8 cellular contexts compared by ENCODE assay signal in genomic region chr5:20972419-20972925, GRCh38.
DNase-seq lines count a peak whose midpoint lies in the region; ATAC-seq and TF ChIP-seq lines count a peak whose summit lies in the region.

No MANE protein-coding gene starts in this region.

- in situ Hi-C loops in GM23248 (cut with MboI) = no loop called here

- TF ChIP-seq POLR2A in Peyer's patch (IDR thresholded peaks at IDR 0.05) (no peak), esophagus squamous epithelium (IDR thresholded peaks at IDR 0.05) (no peak)

- peak in 2 of 3 donors; percentile 17 to 49 for DNase-seq in Peyer's patch
- no peak for DNase-seq in esophagus squamous epithelium (lab: John Stamatoyannopoulos, UW)
- peak in 33 of 56 donors; percentile 1 to 40 (median 12) for DNase-seq in nucleus accumbens (lab: John Stamatoyannopoulos, UW)
- no peak for DNase-seq in GM23248
- DNase-seq in activated CD4-positive, alpha-beta memory T cell treated with anti-CD3 and anti-CD28 coated beads for 36 hours = no peak
- DNase-seq in activated CD4-positive, alpha-beta T cell treated with anti-CD3 and anti-CD28 coated beads, Interleukin-2, amount 50 U/mL, for 4 hours = no peak

- H4K20me1 ChIP-seq in GM23248 (ENCODE audit: insufficient read depth) = no peaks in the 10 kb centered on the region

- H3K4me1 ChIP-seq in Peyer's patch = peaks cover 0 to 4% (median 0%) of the 10 kb centered on the region in 4 donors
- H3K4me1 ChIP-seq in esophagus squamous epithelium = no peaks in the 10 kb centered on the region
- no peaks in the 10 kb centered on the region for H3K4me1 ChIP-seq in GM23248 (ENCODE audit: insufficient read depth)

- H3K4me3 ChIP-seq in Peyer's patch (peak overlapping the region; percentile 8 to 29 (median 12)), esophagus squamous epithelium (peak overlapping the region in 3 of 4 donors; percentile 16 to 59 (median 25)), GM23248 (no peak overlapping the region)

- H3F3A ChIP-seq in GM23248 (ENCODE audit: insufficient read depth) = no peaks in the 10 kb centered on the region

- H3K27me3 Mint-ChIP-seq in activated CD4-positive, alpha-beta memory T cell treated with anti-CD3 and anti-CD28 coated beads for 36 hours = no peaks in the 10 kb centered on the region

- H3K27ac Mint-ChIP-seq in activated CD4-positive, alpha-beta memory T cell treated with anti-CD3 and anti-CD28 coated beads for 36 hours = no peak overlapping the region

- CTCF ChIA-PET in activated CD4-positive, alpha-beta memory T cell treated with anti-CD3 and anti-CD28 coated beads for 36 hours (lab: Charles Lee) = no interaction called here

- ATAC-seq in GM19035 (IDR thresholded peaks at IDR 0.05; ENCODE audit: unreplicated experiment) (peak; percentile 88), HG03439 (IDR thresholded peaks at IDR 0.05; ENCODE audit: unreplicated experiment) (peak; percentile 92)

- intact Hi-C loops in esophagus squamous epithelium (cut with DNase I) = no loop called here
- intact Hi-C loops in activated CD4-positive, alpha-beta memory T cell treated with anti-CD3 and anti-CD28 coated beads for 36 hours (cut with micrococcal nuclease) = no loop called here

- H3K9me3 Mint-ChIP-seq in activated CD4-positive, alpha-beta memory T cell treated with anti-CD3 and anti-CD28 coated beads for 36 hours = peaks cover 5% of the 10 kb centered on the region

- no peak overlapping the region for H3K4me3 Mint-ChIP-seq in activated CD4-positive, alpha-beta memory T cell treated with anti-CD3 and anti-CD28 coated beads for 36 hours

- no peak overlapping the region for H2AFZ ChIP-seq in GM23248

- H3K27ac ChIP-seq in Peyer's patch = peak overlapping the region in 1 of 4 donors; percentile 41
- H3K27ac ChIP-seq in esophagus squamous epithelium = peak overlapping the region in 3 of 4 donors; percentile 8 to 38 (median 26)
- H3K27ac ChIP-seq in GM23248 = no peak overlapping the region

- no peaks in the 10 kb centered on the region for H3K4me1 Mint-ChIP-seq in activated CD4-positive, alpha-beta memory T cell treated with anti-CD3 and anti-CD28 coated beads for 36 hours (ENCODE audit: low read depth)

- no peak overlapping the region for H3K4me2 ChIP-seq in GM23248 (ENCODE audit: unreplicated experiment)

- H3K36me3 ChIP-seq in Peyer's patch (no peaks in the 10 kb centered on the region), esophagus squamous epithelium (no peaks in the 10 kb centered on the region), GM23248 (ENCODE audit: low read depth) (no peaks in the 10 kb centered on the region)

- 17 to 23% methylated on average over 5 of the region's 7 CpGs for WGBS in esophagus squamous epithelium, 2 donors
- WGBS in GM23248 (ENCODE audit: low coverage in 1 of 2, low lambda C conversion rate in 2 of 2, missing lambda C conversion rate in 2 of 2), 2 experiments = 25 to 28% methylated on average over 7 of the region's 7 CpGs

- H3K9me3 ChIP-seq in Peyer's patch = no peaks in the 10 kb centered on the region
- H3K9me3 ChIP-seq in esophagus squamous epithelium = no peaks in the 10 kb centered on the region
- peaks cover 6% of the 10 kb centered on the region for H3K9me3 ChIP-seq in GM23248 (ENCODE audit: low read depth)

- TF ChIP-seq CTCF in Peyer's patch (IDR thresholded peaks at IDR 0.05) (peak in 2 of 6 experiments; percentile 8 to 15), esophagus squamous epithelium (IDR thresholded peaks at IDR 0.05) (no peak)

- no peaks in the 10 kb centered on the region for H3K36me3 Mint-ChIP-seq in activated CD4-positive, alpha-beta memory T cell treated with anti-CD3 and anti-CD28 coated beads for 36 hours

- H3K27me3 ChIP-seq in Peyer's patch (no peaks in the 10 kb centered on the region), esophagus squamous epithelium (no peaks in the 10 kb centered on the region), GM23248 (replicated peaks; ENCODE audit: insufficient read depth) (no peaks in the 10 kb centered on the region)

- POLR2A ChIA-PET in activated CD4-positive, alpha-beta memory T cell treated with anti-CD3 and anti-CD28 coated beads for 36 hours (lab: Charles Lee) = no interaction called here

- no peak overlapping the region for H3K9ac ChIP-seq in GM23248

- H3K79me2 ChIP-seq in GM23248 (ENCODE audit: insufficient read depth) = no peaks in the 10 kb centered on the region

- no peaks in the 10 kb centered on the region for H3K9me2 ChIP-seq in GM23248 (ENCODE audit: insufficient read depth)

Comparison
In these comparisons a context has a peak if more than half of its experiments do, and no peak if none do; other contexts are left out.
1. DNase-seq: peak in Peyer's patch (2 of 3) and nucleus accumbens (33 of 56); none in esophagus squamous epithelium (single experiment), GM23248 (single experiment), activated CD4-positive, alpha-beta memory T cell treated with anti-CD3 and anti-CD28 coated beads for 36 hours (single experiment) and activated CD4-positive, alpha-beta T cell treated with anti-CD3 and anti-CD28 coated beads, Interleukin-2, amount 50 U/mL, for 4 hours (0 of 2).